In the genomic region with DNA sequence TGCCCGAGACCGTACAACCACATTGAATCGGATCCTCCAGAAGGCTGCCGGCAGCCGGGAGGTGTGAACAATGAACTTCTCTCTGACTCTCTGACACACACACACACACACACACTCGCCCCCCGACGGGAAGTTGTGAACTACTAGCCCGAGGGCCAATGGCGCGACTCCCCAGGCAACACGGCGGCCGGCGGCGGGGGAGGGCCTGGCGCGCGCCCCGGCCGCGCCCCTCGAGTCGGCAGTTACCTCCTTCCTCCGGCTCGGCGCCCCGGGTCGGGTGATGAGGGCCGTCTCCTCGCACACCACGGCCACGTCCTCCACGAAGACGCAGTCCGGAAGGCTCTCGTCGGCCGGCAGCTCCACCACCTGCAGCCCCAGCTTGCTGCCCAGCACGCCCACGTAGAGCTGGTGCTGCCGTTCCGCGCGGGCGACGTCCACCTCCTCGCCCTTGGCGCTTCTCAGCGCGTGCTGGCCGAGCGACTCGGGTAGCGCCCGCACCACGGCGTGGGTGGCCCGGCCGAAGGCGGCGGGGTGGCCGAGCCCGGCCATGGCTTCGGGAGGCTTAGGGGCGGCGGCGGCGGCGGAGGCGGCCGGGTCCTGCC, we compare ENCODE assay signal across 8 cellular contexts. TPM values are rescaled to one million over a fixed set of nuclear protein-coding genes. Genes with fewer than 3 reads are reported as not detected.
DNase-seq lines count a peak whose midpoint lies in the region; ATAC-seq lines count a peak whose summit lies in the region.

No MANE protein-coding gene starts in this region.

- peak overlapping the region; percentile 30 for H3K27ac ChIP-seq in angular gyrus (ENCODE audit: low read depth, low read length)

- peak; percentile 44 to 53 for DNase-seq in AML-193 (lab: John Stamatoyannopoulos, UW)
- peak; percentile 80 for DNase-seq in NCI-H82 (lab: John Stamatoyannopoulos, UW)
- peak; percentile 78 for DNase-seq in left ventricle myocardium superior
- DNase-seq in posterior cingulate gyrus: peak in 9 of 10 donors; percentile 27 to 94 (median 49)
- DNase-seq in central memory CD4-positive, alpha-beta T cell: no peak

- intact Hi-C loops in left ventricle myocardium superior (cut with micrococcal nuclease) (no loop called here), posterior cingulate gyrus (cut with DNase I) (loop anchor here (10.0 kb wide), 1 partner anchor 130 kb away; no protein-coding TSS in a partner anchor)

- ATAC-seq in GM18907 (IDR thresholded peaks at IDR 0.05; ENCODE audit: unreplicated experiment) (peak; percentile 71), HG03196 (IDR thresholded peaks at IDR 0.05; ENCODE audit: unreplicated experiment) (peak; percentile 56), left ventricle myocardium superior (peak; percentile 87)

RNA-seq across cellular contexts. Expression of gene DDAH1, which starts 0.4 kb away (rescaled TPM):
- total RNA-seq in left ventricle myocardium superior: 4.1 TPM
